In genomic region chr10:114427124-114427852, GRCh38 we compare ENCODE assay signal across 18 cellular contexts. TPM values are rescaled to one million over a fixed set of nuclear protein-coding genes. Genes with fewer than 3 reads are reported as not detected.
DNase-seq lines count a peak whose midpoint lies in the region; ATAC-seq, FAIRE-seq and TF ChIP-seq lines count a peak whose summit lies in the region.
"Had no signal": no experiment of that assay in that cellular context is flagged by ENCODE, and none has a peak within 500 bp of the region (broad histone marks: within the 10 kb centered on the region; RNA-seq: fewer than 3 reads in every experiment).

No MANE protein-coding gene starts in this region.

- POLR2A ChIA-PET in H1 (lab: Charles Lee; ENCODE audit: partially characterized antibody), result no interaction called here

- no peak for TF ChIP-seq CTCF in RWPE2 (IDR thresholded peaks at IDR 0.05; ENCODE audit: poor library complexity, severe bottlenecking)
- TF ChIP-seq CTCF in H1 (IDR thresholded peaks at IDR 0.05; ENCODE audit: control extremely low read depth in 1 of 3, insufficient read depth in 1 of 3, low read depth in 1 of 3, low read length in 3 of 3), result no peak
- TF ChIP-seq CTCF in left lung (IDR thresholded peaks at IDR 0.05), result no peak
- no peak for TF ChIP-seq CTCF in thoracic aorta (IDR thresholded peaks at IDR 0.05)
- TF ChIP-seq CTCF in glutamatergic neuron (IDR thresholded peaks at IDR 0.05; ENCODE audit: partially characterized antibody, unreplicated experiment), result no peak

- no peak overlapping the region for H4K91ac ChIP-seq in H1 (replicated peaks; ENCODE audit: insufficient read length, low read length)

- H3K79me1 ChIP-seq in H1 (ENCODE audit: low read depth, low read length), result no peaks in the 10 kb centered on the region

- TF ChIP-seq POLR2A in H1 (IDR thresholded peaks at IDR 0.05; ENCODE audit: control extremely low read depth in 1 of 2, low read depth in 2 of 2, low read length in 2 of 2), result no peak

- H3K79me2 ChIP-seq in H1 (ENCODE audit: control insufficient read depth in 1 of 2, insufficient read depth in 2 of 2, low read length in 2 of 2), result no peaks in the 10 kb centered on the region

- no peak overlapping the region for H2BK12ac ChIP-seq in H1 (ENCODE audit: low read depth, low read length)

- no peak overlapping the region for H2BK5ac ChIP-seq in H1 (ENCODE audit: low read depth, low read length)

- H3K4me1 ChIP-seq in RWPE2 (ENCODE audit: insufficient read depth, poor library complexity, severe bottlenecking), result peaks cover 11% of the 10 kb centered on the region
- H3K4me1 ChIP-seq in H1 (replicated peaks in 1 of 4; ENCODE audit: control insufficient read depth in 3 of 4, insufficient read depth in 4 of 4, low read length in 3 of 4), result peaks cover 0 to 5% (median 0%) of the 10 kb centered on the region in 4 experiments; a peak in 1 of 7 replicates
- H3K4me1 ChIP-seq in left lung, result no peaks in the 10 kb centered on the region
- peaks cover 6 to 22% of the 10 kb centered on the region in 2 donors for H3K4me1 ChIP-seq in thoracic aorta (ENCODE audit: control insufficient read depth in 1 of 2, low read depth in 2 of 2)

- H3K36me3 Mint-ChIP-seq in glutamatergic neuron (ENCODE audit: unreplicated experiment), result no peaks in the 10 kb centered on the region

- H3K27me3 Mint-ChIP-seq in glutamatergic neuron (ENCODE audit: unreplicated experiment), result no peaks in the 10 kb centered on the region
- H3K27me3 Mint-ChIP-seq: activated CD4-positive, alpha-beta memory T cell treated with anti-CD3 and anti-CD28 coated beads for 36 hours; activated T-helper 17 cell treated with anti-CD3 and anti-CD28 coated beads, Interleukin-2, amount 50 U/mL, for 72 hours; memory B cell had no signal

- H2BK120ac ChIP-seq in H1 (replicated peaks; ENCODE audit: low read depth, low read length), result no peak overlapping the region

- no peak overlapping the region for H3K27ac Mint-ChIP-seq in glutamatergic neuron (ENCODE audit: unreplicated experiment)
- H3K27ac Mint-ChIP-seq: activated CD4-positive, alpha-beta memory T cell treated with anti-CD3 and anti-CD28 coated beads for 36 hours; activated T-helper 17 cell treated with anti-CD3 and anti-CD28 coated beads, Interleukin-2, amount 50 U/mL, for 72 hours; memory B cell had no signal

- no peak overlapping the region for H2AK5ac ChIP-seq in H1 (ENCODE audit: low read depth, low read length)

- H3K4me2 ChIP-seq in H1 (ENCODE audit: insufficient read depth in 1 of 2, low read depth in 2 of 2, low read length in 2 of 2), result no peak overlapping the region

- H3K27me3 ChIP-seq in RWPE2 (ENCODE audit: insufficient read depth, poor library complexity, severe bottlenecking) (no peaks in the 10 kb centered on the region), H1 (replicated peaks in 1 of 4; ENCODE audit: control insufficient read depth in 3 of 4, extremely low read depth in 1 of 4, insufficient read depth in 3 of 4, low read length in 3 of 4) (no peaks in the 10 kb centered on the region; a peak in 1 of 7 replicates), left lung (no peaks in the 10 kb centered on the region), thoracic aorta (replicated peaks; ENCODE audit: insufficient read depth) (no peaks in the 10 kb centered on the region)
- H3K27me3 ChIP-seq: ovary, vagina had no signal

- TF ChIP-seq EP300 in H1 (IDR thresholded peaks at IDR 0.05; ENCODE audit: borderline replicate concordance in 1 of 2, low read depth in 2 of 2, low read length in 2 of 2), result no peak

- no peak overlapping the region for H2AFZ ChIP-seq in H1 (ENCODE audit: low read length)

- intact Hi-C loops in left lung (cut with DNase I), result no loop called here

- TF ChIP-seq RAD21 in H1 (IDR thresholded peaks at IDR 0.05 in 1 of 2, conservative IDR thresholded peaks at IDR 0.05 in 1 of 2; ENCODE audit: low read depth in 2 of 2, low read length in 2 of 2), result peak; percentile 39 to 40; a peak in 3 of 4 replicates

- no peak overlapping the region for H3K4me3 ChIP-seq in RWPE2 (ENCODE audit: severe bottlenecking)
- H3K4me3 ChIP-seq in H1 (ENCODE audit: extremely low read depth in 1 of 4, insufficient read depth in 2 of 4, low read depth in 3 of 4, low read length in 4 of 4), result no peak overlapping the region
- H3K4me3 ChIP-seq in left lung, result no peak overlapping the region
- H3K4me3 ChIP-seq in thoracic aorta, result no peak overlapping the region
- H3K4me3 ChIP-seq: HAP-1, ovary, vagina had no signal

- H3K9me3 Mint-ChIP-seq in glutamatergic neuron (ENCODE audit: unreplicated experiment), result no peaks in the 10 kb centered on the region
- H3K9me3 Mint-ChIP-seq: activated CD4-positive, alpha-beta memory T cell treated with anti-CD3 and anti-CD28 coated beads for 36 hours; activated T-helper 17 cell treated with anti-CD3 and anti-CD28 coated beads, Interleukin-2, amount 50 U/mL, for 72 hours; memory B cell had no signal

- no peak overlapping the region for H3K9ac ChIP-seq in H1 (replicated peaks in 1 of 4; ENCODE audit: extremely low read depth in 1 of 4, low read depth in 3 of 4, low read length in 3 of 4)

- H3K9me3 ChIP-seq in RWPE2 (ENCODE audit: severe bottlenecking) (no peaks in the 10 kb centered on the region), H1 (ENCODE audit: insufficient read depth in 2 of 2, low read depth in 1 of 2, low read length in 1 of 2) (no peaks in the 10 kb centered on the region), left lung (no peaks in the 10 kb centered on the region), thoracic aorta (no peaks in the 10 kb centered on the region)
- H3K9me3 ChIP-seq: HAP-1, ovary, vagina had no signal

- H2BK20ac ChIP-seq in H1 (ENCODE audit: low read length), result no peak overlapping the region

- no peak overlapping the region for H3K23ac ChIP-seq in H1 (ENCODE audit: insufficient read length)

- H3K27ac ChIP-seq in RWPE2 (ENCODE audit: poor library complexity, severe bottlenecking) (no peak overlapping the region), H1 (ENCODE audit: low read depth, low read length) (no peak overlapping the region), left lung (peak overlapping the region in 1 of 2 donors; percentile 7), thoracic aorta (peak overlapping the region; percentile 43 to 47)
- H3K27ac ChIP-seq: ovary had no signal

- peak; percentile 50 for FAIRE-seq in H1 (lab: Jason Lieb, UNC)

- no peak overlapping the region for H3K4me3 Mint-ChIP-seq in glutamatergic neuron (ENCODE audit: unreplicated experiment)
- H3K4me3 Mint-ChIP-seq: activated CD4-positive, alpha-beta memory T cell treated with anti-CD3 and anti-CD28 coated beads for 36 hours; activated T-helper 17 cell treated with anti-CD3 and anti-CD28 coated beads, Interleukin-2, amount 50 U/mL, for 72 hours; memory B cell had no signal

- H3K4ac ChIP-seq in H1 (replicated peaks; ENCODE audit: insufficient read length, low read depth, low read length), result no peak overlapping the region

- H4K5ac ChIP-seq in H1 (ENCODE audit: insufficient read length, low read depth, low read length), result no peak overlapping the region

- H4K8ac ChIP-seq in H1 (ENCODE audit: extremely low read depth, insufficient read depth, low read length), result no peak overlapping the region; the same call in 1 of the 2 replicates

- DNase-seq in RWPE2 (ENCODE audit: low spot score), result no peak
- no peak for DNase-seq in H1 (ENCODE audit: low read depth in 1 of 2, low spot score in 2 of 2)
- DNase-seq in left lung, result peak in 1 of 2 donors; percentile 28
- DNase-seq in thoracic aorta (ENCODE audit: low spot score), result no peak
- no peak for DNase-seq in glutamatergic neuron
- DNase-seq: activated CD4-positive, alpha-beta memory T cell treated with anti-CD3 and anti-CD28 coated beads for 36 hours; anterior cingulate cortex; DMS53; NCI-H1694; ovary; SHP77 treated with DMSO at 0.1 percent for 48 hours had no signal

- no peaks in the 10 kb centered on the region for H3K23me2 ChIP-seq in H1 (ENCODE audit: low read depth, low read length)

- H3K56ac ChIP-seq in H1 (replicated peaks; ENCODE audit: insufficient read length, low read depth, low read length), result no peak overlapping the region

- ATAC-seq in RWPE2 (ENCODE audit: low read depth), result peak; percentile 21; the same call in 1 of the 3 replicates
- peak; percentile 19 for ATAC-seq in left lung
- ATAC-seq in thoracic aorta (ENCODE audit: insufficient number of reproducible peaks, low FRiP score, low read depth), result no peak
- ATAC-seq in HG03469 (IDR thresholded peaks at IDR 0.05; ENCODE audit: unreplicated experiment), result no peak
- ATAC-seq in HG02623 (IDR thresholded peaks at IDR 0.05; ENCODE audit: unreplicated experiment), result no peak
- ATAC-seq in GM18520 (IDR thresholded peaks at IDR 0.05; ENCODE audit: unreplicated experiment), result no peak
- ATAC-seq: activated T-helper 17 cell treated with anti-CD3 and anti-CD28 coated beads, Interleukin-2, amount 50 U/mL, for 72 hours had no signal

- no peaks in the 10 kb centered on the region for H4K20me1 ChIP-seq in H1 (replicated peaks in 1 of 2; ENCODE audit: control insufficient read depth in 1 of 2, insufficient read depth in 2 of 2, low read length in 2 of 2)

- H3K4me1 Mint-ChIP-seq in glutamatergic neuron (ENCODE audit: low read depth, unreplicated experiment), result no peaks in the 10 kb centered on the region
- H3K4me1 Mint-ChIP-seq: activated T-helper 17 cell treated with anti-CD3 and anti-CD28 coated beads, Interleukin-2, amount 50 U/mL, for 72 hours; memory B cell had no signal

- 88% methylated on average over 9 of the region's 9 CpGs; no CpG with 5 or more reads in 1 of the 2 experiments for WGBS in H1 (ENCODE audit: extremely low coverage in 1 of 2, insufficient coverage in 1 of 2, insufficient read length in 1 of 2, insufficient replicate concordance in 2 of 2, low coverage in 1 of 2, low lambda C conversion rate in 2 of 2, missing lambda C conversion rate in 1 of 2), 2 experiments

- no peak overlapping the region for H3K18ac ChIP-seq in H1 (ENCODE audit: extremely low read depth, low read length)

- H3K36me3 ChIP-seq in RWPE2 (ENCODE audit: low read depth) (no peaks in the 10 kb centered on the region), H1 (ENCODE audit: control insufficient read depth in 2 of 4, insufficient read depth in 4 of 4, low read length in 3 of 4) (no peaks in the 10 kb centered on the region), left lung (no peaks in the 10 kb centered on the region), thoracic aorta (no peaks in the 10 kb centered on the region)
- H3K36me3 ChIP-seq: HAP-1, ovary, vagina had no signal

- no peak overlapping the region for H3K14ac ChIP-seq in H1 (ENCODE audit: insufficient read length)

- no peak overlapping the region for H2BK15ac ChIP-seq in H1 (ENCODE audit: low read length)

- CTCF ChIA-PET in H1 (lab: Charles Lee; ENCODE audit: partially characterized antibody), result interaction anchor here (0.6 to 20.2 kb wide), 18 partner anchors 10 to 748 kb away, joined by 3 to 269 read pairs (median 4); partner anchors contain the start of gene AFAP1L2

RNA-seq across cellular contexts. Expression of gene AFAP1L2, which starts 23.0 kb away (rescaled TPM):
- total RNA-seq in H1 (2021; fragmentation: NEBNext Ultra II Directional; extraction: Animal tissue kit (Norgen Biotek cat#: 25700)), result 6.2 and 6.4 TPM in 2 replicates
- 3.9 and 5.4 TPM in 2 replicates for polyA plus RNA-seq in H1 (2011; rRNA removed)
- polyA plus RNA-seq in H1 (2011; cell fraction: cytosol; rRNA removed), result 6.3 TPM
- 13.6 TPM for polyA plus RNA-seq in H1 (2011; cell fraction: nucleus; rRNA removed)
- polyA plus RNA-seq in H1 (2012, experiment 1 of 2), result 4.2 to 5.1 TPM (median 4.7 TPM) in 4 replicates
- 1.5 TPM for polyA plus RNA-seq in H1 (2012, experiment 2 of 2)
- 3.2 TPM for polyA plus RNA-seq in H1 (2013, experiment 1 of 2)
- polyA plus RNA-seq in H1 (2013, experiment 2 of 2), result 3.1 TPM
- polyA minus RNA-seq in H1 (2011; rRNA and poly(A)+ RNA removed), result 9.1 and 12.1 TPM in 2 replicates
- 6.8 TPM for polyA minus RNA-seq in H1 (2011; cell fraction: cytosol; rRNA and poly(A)+ RNA removed)
- polyA minus RNA-seq in H1 (2011; cell fraction: nucleus; rRNA and poly(A)+ RNA removed), result 10.0 TPM
- total RNA-seq in left lung (1 to 10 TPM; 6.4 to 6.7 TPM), thoracic aorta (10 to 100 TPM in 1 of 2 donors, 1 to 10 TPM in 1; 7.7 to 13.3 TPM), glutamatergic neuron (ENCODE audit: unreplicated experiment) (1.9 TPM)

Comparison
In these comparisons a context has a peak if more than half of its experiments do, and no peak if none do; other contexts are left out.
1. ATAC-seq: peak in RWPE2 (single experiment) and left lung (single experiment); none in thoracic aorta (single experiment), HG03469 (single experiment), HG02623 (single experiment) and GM18520 (single experiment).
2. H3K27ac ChIP-seq: peak in thoracic aorta (2 of 2); none in RWPE2 (single experiment) and H1 (single experiment).